8 cellular contexts compared by ENCODE assay signal in the genomic region with DNA sequence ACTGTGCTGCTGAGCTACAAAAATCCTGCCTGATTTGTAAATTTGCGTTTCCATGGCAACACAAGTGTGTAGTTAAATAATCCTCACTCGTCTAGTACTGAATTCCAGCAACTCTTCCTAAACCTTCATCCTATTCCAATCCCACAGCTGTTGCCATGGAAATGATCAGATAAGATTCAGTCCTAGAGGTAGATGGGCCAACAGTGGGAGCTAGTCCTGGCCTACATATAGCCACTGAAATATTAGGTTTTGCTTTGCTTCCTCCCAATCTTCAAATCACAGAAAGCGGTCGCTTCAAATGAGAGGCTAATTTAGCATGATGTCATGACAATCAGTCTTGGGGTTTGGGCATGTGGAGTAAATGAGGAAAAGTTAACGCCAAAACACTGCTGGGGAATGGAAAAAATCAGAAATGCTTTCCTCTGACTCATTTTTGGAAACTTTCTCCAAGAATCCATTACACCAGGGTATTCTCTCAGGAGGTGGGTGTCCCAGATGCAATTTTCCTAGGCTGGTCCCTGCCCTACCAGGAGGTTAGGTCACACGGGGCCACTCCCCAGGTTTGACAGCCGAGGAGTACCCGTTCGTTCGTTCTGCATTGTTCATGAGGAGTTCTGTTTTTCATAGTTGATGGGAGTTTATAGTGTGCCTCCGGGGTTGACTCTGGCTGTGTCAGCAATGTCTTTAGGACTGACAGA.
DNase-seq lines count a peak whose midpoint lies in the region; ATAC-seq and TF ChIP-seq lines count a peak whose summit lies in the region.

No MANE protein-coding gene starts in this region.

- no peak for TF ChIP-seq POLR2A in testis (IDR thresholded peaks at IDR 0.05)

- WGBS in testis, 2 donors = 39 to 57% methylated on average over 11 of the region's 11 CpGs

- H3K4me1 ChIP-seq in testis = peaks cover 4% of the 10 kb centered on the region

- intact Hi-C loops in testis (cut with DNase I; ENCODE audit: low total_unique reads) = no loop called here

- H3K27ac ChIP-seq in coronary artery (peak overlapping the region; percentile 72 to 95), testis (peak overlapping the region in 1 of 2 donors; percentile 65)

- H3K27me3 ChIP-seq in testis = no peaks in the 10 kb centered on the region

- DNase-seq in M059J (ENCODE audit: low read depth) = peak; percentile 70
- peak; percentile 83 for DNase-seq in coronary artery (ENCODE audit: low spot score)
- DNase-seq in medulla oblongata (ENCODE audit: extremely low spot score) = peak; percentile 46
- no peak for DNase-seq in testis
- DNase-seq in germinal center (ENCODE audit: low spot score) = no peak
- no peak for DNase-seq in A172 (ENCODE audit: low spot score)

- TF ChIP-seq CTCF in coronary artery (IDR thresholded peaks at IDR 0.05) (no peak), testis (IDR thresholded peaks at IDR 0.05) (no peak)

- peak overlapping the region; percentile 64 for H3K4me3 ChIP-seq in coronary artery
- H3K4me3 ChIP-seq in testis = peak overlapping the region; percentile 1 to 27

- no peaks in the 10 kb centered on the region for H3K36me3 ChIP-seq in testis (ENCODE audit: low read depth, missing control alignments)

- H3K9me3 ChIP-seq in testis = no peaks in the 10 kb centered on the region

- ATAC-seq in GM21528 (IDR thresholded peaks at IDR 0.05; ENCODE audit: low FRiP score, unreplicated experiment) (no peak), GM18870 (IDR thresholded peaks at IDR 0.05; ENCODE audit: unreplicated experiment) (no peak)

Comparison
In these comparisons a context has a peak if more than half of its experiments do, and no peak if none do; other contexts are left out.
1. DNase-seq: peak in M059J (single experiment), coronary artery (single experiment) and medulla oblongata (single experiment); none in testis (single experiment), germinal center (single experiment) and A172 (single experiment).